Comparison of ENCODE assay signal across 1 cellular context in the genomic region with DNA sequence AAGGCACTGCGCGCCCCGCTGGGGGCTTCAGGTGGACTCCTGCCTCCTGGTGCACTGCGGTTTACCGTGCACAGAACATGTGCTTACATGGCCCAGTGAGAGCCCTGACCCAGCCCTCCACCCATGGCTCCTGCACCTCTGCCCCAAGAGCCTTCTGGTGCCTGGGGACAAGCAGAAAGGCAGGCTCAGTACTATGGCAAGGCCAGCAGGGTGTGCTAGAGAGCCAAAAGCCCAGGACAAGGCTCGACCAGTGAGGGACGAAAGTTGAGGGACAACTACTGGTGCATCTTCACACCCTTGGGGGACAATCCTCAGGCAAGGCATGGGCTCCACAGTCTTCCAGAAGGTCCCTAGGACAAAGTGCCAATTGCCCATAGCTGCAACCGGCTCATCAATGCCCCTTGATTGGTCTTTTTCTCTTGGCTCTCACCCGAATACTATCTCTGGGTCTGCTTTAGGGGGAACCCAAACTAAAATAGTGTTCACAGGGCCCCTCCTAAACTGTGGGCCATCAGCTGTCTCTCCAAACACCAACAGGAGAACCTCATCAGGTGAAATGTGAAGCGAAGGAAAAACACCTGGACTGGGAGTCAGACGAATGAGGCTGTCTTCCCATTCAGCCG.
TF ChIP-seq lines count a peak whose summit lies in the region.

No MANE protein-coding gene starts in this region.

TF ChIP-seq in GM23338, 12 proteins besides CTCF, POLR2A, EP300 and RAD21 (continued from another document):
- TF ChIP-seq, protein P1, sequence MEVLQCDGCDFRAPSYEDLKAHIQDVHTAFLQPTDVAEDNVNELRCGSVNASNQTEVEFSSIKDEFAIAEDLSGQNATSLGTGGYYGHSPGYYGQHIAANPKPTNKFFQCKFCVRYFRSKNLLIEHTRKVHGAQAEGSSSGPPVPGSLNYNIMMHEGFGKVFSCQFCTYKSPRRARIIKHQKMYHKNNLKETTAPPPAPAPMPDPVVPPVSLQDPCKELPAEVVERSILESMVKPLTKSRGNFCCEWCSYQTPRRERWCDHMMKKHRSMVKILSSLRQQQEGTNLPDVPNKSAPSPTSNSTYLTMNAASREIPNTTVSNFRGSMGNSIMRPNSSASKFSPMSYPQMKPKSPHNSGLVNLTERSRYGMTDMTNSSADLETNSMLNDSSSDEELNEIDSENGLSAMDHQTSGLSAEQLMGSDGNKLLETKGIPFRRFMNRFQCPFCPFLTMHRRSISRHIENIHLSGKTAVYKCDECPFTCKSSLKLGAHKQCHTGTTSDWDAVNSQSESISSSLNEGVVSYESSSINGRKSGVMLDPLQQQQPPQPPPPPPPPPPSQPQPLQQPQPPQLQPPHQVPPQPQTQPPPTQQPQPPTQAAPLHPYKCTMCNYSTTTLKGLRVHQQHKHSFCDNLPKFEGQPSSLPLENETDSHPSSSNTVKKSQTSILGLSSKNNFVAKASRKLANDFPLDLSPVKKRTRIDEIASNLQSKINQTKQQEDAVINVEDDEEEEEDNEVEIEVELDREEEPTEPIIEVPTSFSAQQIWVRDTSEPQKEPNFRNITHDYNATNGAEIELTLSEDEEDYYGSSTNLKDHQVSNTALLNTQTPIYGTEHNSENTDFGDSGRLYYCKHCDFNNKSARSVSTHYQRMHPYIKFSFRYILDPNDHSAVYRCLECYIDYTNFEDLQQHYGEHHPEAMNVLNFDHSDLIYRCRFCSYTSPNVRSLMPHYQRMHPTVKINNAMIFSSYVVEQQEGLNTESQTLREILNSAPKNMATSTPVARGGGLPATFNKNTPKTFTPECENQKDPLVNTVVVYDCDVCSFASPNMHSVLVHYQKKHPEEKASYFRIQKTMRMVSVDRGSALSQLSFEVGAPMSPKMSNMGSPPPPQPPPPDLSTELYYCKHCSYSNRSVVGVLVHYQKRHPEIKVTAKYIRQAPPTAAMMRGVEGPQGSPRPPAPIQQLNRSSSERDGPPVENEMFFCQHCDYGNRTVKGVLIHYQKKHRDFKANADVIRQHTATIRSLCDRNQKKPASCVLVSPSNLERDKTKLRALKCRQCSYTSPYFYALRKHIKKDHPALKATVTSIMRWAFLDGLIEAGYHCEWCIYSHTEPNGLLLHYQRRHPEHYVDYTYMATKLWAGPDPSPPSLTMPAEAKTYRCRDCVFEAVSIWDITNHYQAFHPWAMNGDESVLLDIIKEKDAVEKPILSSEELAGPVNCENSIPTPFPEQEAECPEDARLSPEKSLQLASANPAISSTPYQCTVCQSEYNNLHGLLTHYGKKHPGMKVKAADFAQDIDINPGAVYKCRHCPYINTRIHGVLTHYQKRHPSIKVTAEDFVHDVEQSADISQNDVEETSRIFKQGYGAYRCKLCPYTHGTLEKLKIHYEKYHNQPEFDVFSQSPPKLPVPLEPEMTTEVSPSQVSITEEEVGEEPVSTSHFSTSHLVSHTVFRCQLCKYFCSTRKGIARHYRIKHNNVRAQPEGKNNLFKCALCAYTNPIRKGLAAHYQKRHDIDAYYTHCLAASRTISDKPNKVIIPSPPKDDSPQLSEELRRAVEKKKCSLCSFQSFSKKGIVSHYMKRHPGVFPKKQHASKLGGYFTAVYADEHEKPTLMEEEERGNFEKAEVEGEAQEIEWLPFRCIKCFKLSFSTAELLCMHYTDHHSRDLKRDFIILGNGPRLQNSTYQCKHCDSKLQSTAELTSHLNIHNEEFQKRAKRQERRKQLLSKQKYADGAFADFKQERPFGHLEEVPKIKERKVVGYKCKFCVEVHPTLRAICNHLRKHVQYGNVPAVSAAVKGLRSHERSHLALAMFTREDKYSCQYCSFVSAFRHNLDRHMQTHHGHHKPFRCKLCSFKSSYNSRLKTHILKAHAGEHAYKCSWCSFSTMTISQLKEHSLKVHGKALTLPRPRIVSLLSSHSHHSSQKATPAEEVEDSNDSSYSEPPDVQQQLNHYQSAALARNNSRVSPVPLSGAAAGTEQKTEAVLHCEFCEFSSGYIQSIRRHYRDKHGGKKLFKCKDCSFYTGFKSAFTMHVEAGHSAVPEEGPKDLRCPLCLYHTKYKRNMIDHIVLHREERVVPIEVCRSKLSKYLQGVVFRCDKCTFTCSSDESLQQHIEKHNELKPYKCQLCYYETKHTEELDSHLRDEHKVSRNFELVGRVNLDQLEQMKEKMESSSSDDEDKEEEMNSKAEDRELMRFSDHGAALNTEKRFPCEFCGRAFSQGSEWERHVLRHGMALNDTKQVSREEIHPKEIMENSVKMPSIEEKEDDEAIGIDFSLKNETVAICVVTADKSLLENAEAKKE (CRISPR knock-in tag; IDR thresholded peaks at IDR 0.05): peak; percentile 64
